In genomic region chr3:133820129-133820528, GRCh38 we compare ENCODE assay signal across 25 cellular contexts. TPM values are rescaled to one million over a fixed set of nuclear protein-coding genes. Genes with fewer than 3 reads are reported as not detected.
DNase-seq lines count a peak whose midpoint lies in the region; ATAC-seq, FAIRE-seq and TF ChIP-seq lines count a peak whose summit lies in the region.
"Had no signal": no experiment of that assay in that cellular context is flagged by ENCODE, and none has a peak within 500 bp of the region (broad histone marks: within the 10 kb centered on the region; RNA-seq: fewer than 3 reads in every experiment).

No MANE protein-coding gene starts in this region.

- H3K27ac ChIP-seq in RWPE1: no peak overlapping the region
- peak overlapping the region; percentile 8 for H3K27ac ChIP-seq in foreskin keratinocyte
- no peak overlapping the region for H3K27ac ChIP-seq in GM23248
- no peak overlapping the region for H3K27ac ChIP-seq in heart right ventricle
- H3K27ac ChIP-seq: HL-60, PC-9 had no signal

- no peak for TF ChIP-seq CTCF in RWPE1 (conservative IDR thresholded peaks at IDR 0.05; ENCODE audit: low read depth)
- TF ChIP-seq CTCF in bronchial epithelial cell (IDR thresholded peaks at IDR 0.05; ENCODE audit: insufficient read depth, low read length, severe bottlenecking): no peak
- peak; percentile 6 for TF ChIP-seq CTCF in foreskin keratinocyte (conservative IDR thresholded peaks at IDR 0.05)
- no peak for TF ChIP-seq CTCF in heart right ventricle (IDR thresholded peaks at IDR 0.05)

- intact Hi-C loops in heart right ventricle (cut with DNase I): loop anchor here in 6 of 10 donors (2.0 to 10.0 kb wide), 5 partner anchors 72 to 1093 kb away; partner anchors contain the start of gene RAB6B (in 2 of the 6)

- H3F3A ChIP-seq in GM23248 (ENCODE audit: insufficient read depth): peaks cover 7% of the 10 kb centered on the region

- H3K27me3 ChIP-seq in bronchial epithelial cell (ENCODE audit: control insufficient read depth, insufficient read depth, low read length): no peaks in the 10 kb centered on the region
- no peaks in the 10 kb centered on the region for H3K27me3 ChIP-seq in foreskin keratinocyte
- H3K27me3 ChIP-seq in GM23248 (replicated peaks; ENCODE audit: insufficient read depth): no peaks in the 10 kb centered on the region
- no peaks in the 10 kb centered on the region for H3K27me3 ChIP-seq in heart right ventricle

- WGBS in GM23248 (ENCODE audit: low coverage in 1 of 2, low lambda C conversion rate in 2 of 2, missing lambda C conversion rate in 2 of 2), 2 experiments: 87 to 89% methylated on average over 4 of the region's 4 CpGs
- WGBS in heart right ventricle, 2 donors: 70 to 79% methylated on average over 4 of the region's 4 CpGs

- peak; percentile 71 for ATAC-seq in foreskin keratinocyte
- ATAC-seq in HG02610 (IDR thresholded peaks at IDR 0.05; ENCODE audit: unreplicated experiment): no peak
- no peak for ATAC-seq in HG02970 (IDR thresholded peaks at IDR 0.05; ENCODE audit: low FRiP score, unreplicated experiment)
- ATAC-seq in heart right ventricle: no peak
- ATAC-seq: GM23338 had no signal

- CTCF ChIA-PET in RWPE1 (lab: Yijun Ruan, JAX): interaction anchor here (0.6 kb wide), 1 partner anchor 24 kb away, joined by 4 read pairs; no protein-coding TSS in a partner anchor

- FAIRE-seq in bronchial epithelial cell (lab: Jason Lieb, UNC): no peak
- FAIRE-seq: G401.6 had no signal

- in situ Hi-C loops in GM23248 (cut with MboI): loop anchor here (5.0 to 25.0 kb wide), 2 partner anchors 107 to 358 kb away; no protein-coding TSS in a partner anchor

- H3K4me3 ChIP-seq in bronchial epithelial cell (ENCODE audit: low read depth, low read length) (no peak overlapping the region), GM23248 (no peak overlapping the region), heart right ventricle (no peak overlapping the region)
- H3K4me3 ChIP-seq: GM23338, PC-9 had no signal

- H3K9me2 ChIP-seq in GM23248 (ENCODE audit: insufficient read depth): no peaks in the 10 kb centered on the region

- no peak overlapping the region for H3K9ac ChIP-seq in GM23248

- H2AFZ ChIP-seq in GM23248: no peak overlapping the region
- H2AFZ ChIP-seq: GM23338, PC-9 had no signal

- peak; percentile 11 for DNase-seq in RWPE1 (ENCODE audit: low spot score)
- DNase-seq in bronchial epithelial cell (ENCODE audit: low read depth): peak; percentile 84
- peak; percentile 86 to 88 for DNase-seq in foreskin keratinocyte
- no peak for DNase-seq in GM23248
- no peak for DNase-seq in heart right ventricle
- DNase-seq: C1 segment of cervical spinal cord; CD4-positive, alpha-beta memory T cell; COR-L47; H9; MV-4-11; NCI-H1105; NCI-H1436 treated with DMSO at 0.1 percent for 48 hours; NCI-H187 treated with DMSO at 0.1 percent for 48 hours; NCI-H446; NCI-H524 treated with DMSO at 0.1 percent for 48 hours; NCI-H774; NK-92 treated with Interleukin-12 subunit alpha and Interleukin-12 subunit beta, amount 100 ng/mL, for 24 hours; PC-9; RPMI8226; SHP77 had no signal

- H3K4me2 ChIP-seq in GM23248 (ENCODE audit: unreplicated experiment): no peak overlapping the region
- H3K4me2 ChIP-seq: GM23338, PC-9 had no signal

- H3K79me2 ChIP-seq in GM23248 (ENCODE audit: insufficient read depth): no peaks in the 10 kb centered on the region

- H4K20me1 ChIP-seq in GM23248 (ENCODE audit: insufficient read depth): 0 out of 2 replicates have a peak, but pooled peaks cover 5% of the 10 kb centered on the region

- H3K4me1 ChIP-seq in foreskin keratinocyte (peaks cover 27% of the 10 kb centered on the region), GM23248 (ENCODE audit: insufficient read depth) (peaks cover 4% of the 10 kb centered on the region; the same call in 1 of the 2 replicates), heart right ventricle (peaks cover 0 to 17% (median 5%) of the 10 kb centered on the region in 9 donors)

- H3K36me3 ChIP-seq in bronchial epithelial cell (ENCODE audit: control insufficient read depth, insufficient read depth, low read length) (peaks cover 10% of the 10 kb centered on the region), GM23248 (ENCODE audit: low read depth) (peaks cover 44% of the 10 kb centered on the region), heart right ventricle (peaks cover 0 to 92% (median 35%) of the 10 kb centered on the region in 9 donors)

- POLR2A ChIA-PET in RWPE1 (lab: Yijun Ruan, JAX; ENCODE audit: low non-redundant PET): no interaction called here

- H3K9me3 ChIP-seq in GM23248 (ENCODE audit: low read depth) (no peaks in the 10 kb centered on the region), heart right ventricle (no peaks in the 10 kb centered on the region)

RNA-seq across cellular contexts. Expression of gene SRPRB, which starts 14.5 kb away (rescaled TPM):
- 81.7 and 111 TPM in 2 replicates for total RNA-seq in bronchial epithelial cell
- total RNA-seq in foreskin keratinocyte: 41.3 and 53.4 TPM in 2 replicates
- 45.9 TPM in 2 replicates for polyA plus RNA-seq in foreskin keratinocyte
- 82.5 and 110 TPM in 2 replicates for total RNA-seq in GM23248 (2014; rRNA removed; shearing (Covaris generic))
- polyA plus RNA-seq in GM23248 (2016; fragmentation: Nextera tagmentation; extraction: Ambion mirVana): 99.4 and 102 TPM in 2 replicates
- total RNA-seq in heart right ventricle: 10 to 100 TPM; 24.0 to 42.1 (median 27.0) TPM
- 10 to 100 TPM; 12.1 to 46.2 TPM for polyA plus RNA-seq in heart right ventricle

Comparison
In these comparisons a context has a peak if more than half of its experiments do, and no peak if none do; other contexts are left out.
1. DNase-seq: peak in RWPE1 (single experiment), bronchial epithelial cell (single experiment) and foreskin keratinocyte (2 of 2); none in GM23248 (single experiment) and heart right ventricle (0 of 2).